Comparison of ENCODE assay signal across 13 cellular contexts in genomic region chr19:30223866-30224688, GRCh38.
DNase-seq lines count a peak whose midpoint lies in the region; FAIRE-seq and TF ChIP-seq lines count a peak whose summit lies in the region.
"Had no signal": no experiment of that assay in that cellular context is flagged by ENCODE, and none has a peak within 500 bp of the region (broad histone marks: within the 10 kb centered on the region; RNA-seq: fewer than 3 reads in every experiment).

No MANE protein-coding gene starts in this region.

- 21% methylated on average over 18 of the region's 18 CpGs for WGBS in esophagus muscularis mucosa

- no peak overlapping the region for H3K27ac ChIP-seq in HUES48 (ENCODE audit: low read depth, low read length)
- H3K27ac ChIP-seq in esophagus muscularis mucosa (replicated peaks in 1 of 4), result no peak overlapping the region
- peak overlapping the region in 1 of 4 donors; percentile 29 for H3K27ac ChIP-seq in Peyer's patch
- H3K27ac ChIP-seq: 22Rv1, HL-60 had no signal

- H3K4me1 ChIP-seq in HUES48 (ENCODE audit: control insufficient read depth, insufficient read depth, low read length) (peaks cover 30% of the 10 kb centered on the region), esophagus muscularis mucosa (peaks cover 32 to 55% (median 49%) of the 10 kb centered on the region in 4 donors), Peyer's patch (peaks cover 0 to 31% (median 5%) of the 10 kb centered on the region in 4 donors)

- TF ChIP-seq EP300 in esophagus muscularis mucosa (IDR thresholded peaks at IDR 0.05), result no peak

- DNase-seq in NCI-H1105 treated with DMSO at 0.1 percent for 48 hours (lab: John Stamatoyannopoulos, UW), result peak; percentile 19
- no peak for DNase-seq in NCI-H1105 (lab: John Stamatoyannopoulos, UW)
- DNase-seq in esophagus muscularis mucosa (ENCODE audit: extremely low spot score), result no peak
- peak; percentile 57 for DNase-seq in pons (ENCODE audit: low spot score)
- DNase-seq in Peyer's patch, result no peak
- DNase-seq in activated effector memory CD4-positive, alpha-beta T cell treated with anti-CD3 and anti-CD28 coated beads, Interleukin-2, amount 50 U/mL, for 16 hours, result no peak
- DNase-seq in RCC 7860 (ENCODE audit: low spot score), result no peak
- DNase-seq: activated B cell treated with CpG ODN at 0.5 μM for 24 hours, COR-L47, HCEC 1CT had no signal

- TF ChIP-seq POLR2A in esophagus muscularis mucosa (IDR thresholded peaks at IDR 0.05; ENCODE audit: low read depth), result no peak
- no peak for TF ChIP-seq POLR2A in Peyer's patch (IDR thresholded peaks at IDR 0.05)

- H3K4me3 ChIP-seq in HUES48 (ENCODE audit: low read depth, low read length) (peak overlapping the region; percentile 56), esophagus muscularis mucosa (peak overlapping the region in 3 of 4 donors; percentile 60 to 76 (median 63)), Peyer's patch (no peak overlapping the region)

- H3K9ac ChIP-seq in HUES48 (ENCODE audit: low read depth, low read length), result no peak overlapping the region

- H3K27me3 ChIP-seq in HUES48 (ENCODE audit: control insufficient read depth, insufficient read depth, low read length) (peaks cover 82% of the 10 kb centered on the region), esophagus muscularis mucosa (peaks cover 4 to 97% (median 41%) of the 10 kb centered on the region in 4 donors), Peyer's patch (peaks cover 0 to 43% of the 10 kb centered on the region in 2 donors)

- H3K36me3 ChIP-seq in HUES48 (ENCODE audit: control insufficient read depth, insufficient read depth, low read length), result no peaks in the 10 kb centered on the region
- H3K36me3 ChIP-seq in esophagus muscularis mucosa, result no peaks in the 10 kb centered on the region
- H3K36me3 ChIP-seq in Peyer's patch, result no peaks in the 10 kb centered on the region

- FAIRE-seq in RCC 7860 (lab: Jason Lieb, UNC), result no peak

- TF ChIP-seq CTCF in esophagus muscularis mucosa (IDR thresholded peaks at IDR 0.05), result no peak
- TF ChIP-seq CTCF in Peyer's patch (IDR thresholded peaks at IDR 0.05), result no peak

- intact Hi-C loops in esophagus muscularis mucosa (cut with DNase I), result loop anchor here (10.0 kb wide), 1 partner anchor 431 kb away; no protein-coding TSS in a partner anchor

- H3K9me3 ChIP-seq in HUES48 (ENCODE audit: control insufficient read depth, insufficient read depth, low read length), result no peaks in the 10 kb centered on the region
- H3K9me3 ChIP-seq in esophagus muscularis mucosa, result no peaks in the 10 kb centered on the region
- H3K9me3 ChIP-seq in Peyer's patch, result no peaks in the 10 kb centered on the region

Comparison
In these comparisons a context has a peak if more than half of its experiments do, and no peak if none do; other contexts are left out.
1. DNase-seq: peak in NCI-H1105 treated with DMSO at 0.1 percent for 48 hours (single experiment) and pons (single experiment); none in NCI-H1105 (single experiment), esophagus muscularis mucosa (single experiment), Peyer's patch (0 of 3), activated effector memory CD4-positive, alpha-beta T cell treated with anti-CD3 and anti-CD28 coated beads, Interleukin-2, amount 50 U/mL, for 16 hours (single experiment) and RCC 7860 (single experiment).
2. H3K4me3 ChIP-seq: peak in HUES48 (single experiment) and esophagus muscularis mucosa (3 of 4); none in Peyer's patch (0 of 4).